ENCODE assay signal across 13 cellular contexts in genomic region chr10:132231656-132232552, GRCh38. TPM values are rescaled to one million over a fixed set of nuclear protein-coding genes. Genes with fewer than 3 reads are reported as not detected.
A peak's percentile ranks its signal among the peaks of the same experiment; 100 is the strongest.
DNase-seq lines count a peak whose midpoint lies in the region; ATAC-seq, FAIRE-seq and TF ChIP-seq lines count a peak whose summit lies in the region.
"Had no signal": no experiment of that assay in that cellular context is flagged by ENCODE, and none has a peak within 500 bp of the region (broad histone marks: within the 10 kb centered on the region; RNA-seq: fewer than 3 reads in every experiment).

No MANE protein-coding gene starts in this region.

- intact Hi-C loops in natural killer cell (cut with micrococcal nuclease) (no loop called here), GM12878 (cut with micrococcal nuclease; ENCODE audit: unreplicated experiment) (no loop called here)

- no peak for TF ChIP-seq POLR2A in GM12878 (IDR thresholded peaks at IDR 0.05; ENCODE audit: low read depth, low read length)

- H2AFZ ChIP-seq in GM12878 (ENCODE audit: control insufficient read depth, low read depth, low read length) = no peak overlapping the region

- POLR2A ChIA-PET in GM12878 (lab: Charles Lee) = no interaction called here

- peaks cover 0 to 3% of the 10 kb centered on the region in 2 donors for H3K9me3 Mint-ChIP-seq in natural killer cell
- no peaks in the 10 kb centered on the region for H3K9me3 Mint-ChIP-seq in natural killer cell treated with Interleukin-12 subunit alpha and Interleukin-12 subunit beta and Interleukin-15 and Interleukin-18, amount 100 ng/mL, for 72 hours
- H3K9me3 Mint-ChIP-seq in stimulated activated naive CD8-positive, alpha-beta T cell treated with anti-CD3 and anti-CD28 coated beads, Interleukin-15, amount 100 ng/mL, for 72 hours = no peaks in the 10 kb centered on the region
- H3K9me3 Mint-ChIP-seq: HFFc6 had no signal

- no peaks in the 10 kb centered on the region for H3K36me3 ChIP-seq in GM12878 (ENCODE audit: control insufficient read depth in 2 of 2, insufficient read depth in 2 of 2, low read length in 1 of 2)
- H3K36me3 ChIP-seq: ovary had no signal

- CTCF ChIA-PET in GM12878 (lab: Yijun Ruan, JAX) = no interaction called here

- in situ Hi-C loops in GM12878 (cut with MboI) = no loop called here

- RAD21 ChIA-PET in GM12878 (lab: Charles Lee; ENCODE audit: unreplicated experiment) = no interaction called here

- H3K4me1 Mint-ChIP-seq in natural killer cell = peaks cover 23 to 45% of the 10 kb centered on the region in 2 donors
- peaks cover 18 to 26% of the 10 kb centered on the region in 2 donors for H3K4me1 Mint-ChIP-seq in natural killer cell treated with Interleukin-12 subunit alpha and Interleukin-12 subunit beta and Interleukin-15 and Interleukin-18, amount 100 ng/mL, for 72 hours (ENCODE audit: low read depth in 2 of 2)
- peaks cover 48% of the 10 kb centered on the region for H3K4me1 Mint-ChIP-seq in stimulated activated naive CD8-positive, alpha-beta T cell treated with anti-CD3 and anti-CD28 coated beads, Interleukin-15, amount 100 ng/mL, for 72 hours

- H3K4me3 ChIP-seq in GM12878 = no peak overlapping the region
- H3K4me3 ChIP-seq: ovary, testis had no signal

- BruUV-seq in GM12878 (replicated peaks; lab: Mats Ljungman, UMichigan) = no TSS peak

- H3K9ac ChIP-seq in GM12878 (ENCODE audit: control insufficient read depth, insufficient read depth, low read length) = no peak overlapping the region

- H3K4me1 ChIP-seq in GM12878 (ENCODE audit: control insufficient read depth, insufficient read depth, low read length) = no peaks in the 10 kb centered on the region; the same call in 1 of the 2 replicates
- H3K4me1 ChIP-seq: testis had no signal

- peak overlapping the region; percentile 56 for H3K4me3 Mint-ChIP-seq in natural killer cell
- H3K4me3 Mint-ChIP-seq in natural killer cell treated with Interleukin-12 subunit alpha and Interleukin-12 subunit beta and Interleukin-15 and Interleukin-18, amount 100 ng/mL, for 72 hours = no peak overlapping the region
- peak overlapping the region; percentile 73 to 80 for H3K4me3 Mint-ChIP-seq in stimulated activated naive CD8-positive, alpha-beta T cell treated with anti-CD3 and anti-CD28 coated beads, Interleukin-15, amount 100 ng/mL, for 72 hours
- H3K4me3 Mint-ChIP-seq: HFFc6 had no signal

- DNase-seq in natural killer cell = no peak
- DNase-seq in natural killer cell treated with Interleukin-12 subunit alpha and Interleukin-12 subunit beta and Interleukin-15 and Interleukin-18, amount 100 ng/mL, for 72 hours (ENCODE audit: low spot score) = no peak
- peak; percentile 82 for DNase-seq in NCI-H526 treated with DMSO at 0.1 percent for 48 hours (lab: John Stamatoyannopoulos, UW)
- DNase-seq in GM12878 (ENCODE audit: low read depth, low spot score) = no peak
- peak; percentile 49 to 68 for DNase-seq in stimulated activated naive CD8-positive, alpha-beta T cell treated with anti-CD3 and anti-CD28 coated beads, Interleukin-15, amount 100 ng/mL, for 72 hours
- DNase-seq in LoVo (ENCODE audit: low spot score) = no peak
- DNase-seq in NCI-H1694 (lab: John Stamatoyannopoulos, UW) = no peak
- DNase-seq: activated effector memory CD4-positive, alpha-beta T cell treated with anti-CD3 and anti-CD28 coated beads, Interleukin-2, amount 50 U/mL, for 16 hours; HFFc6; ovary; testis had no signal

- H3K27me3 ChIP-seq in GM12878 (replicated peaks in 1 of 2; ENCODE audit: control insufficient read depth in 2 of 2, insufficient read depth in 2 of 2, low read length in 1 of 2) = no peaks in the 10 kb centered on the region
- H3K27me3 ChIP-seq: ovary, testis had no signal

- peak overlapping the region; percentile 53 to 90 for H3K27ac Mint-ChIP-seq in natural killer cell
- H3K27ac Mint-ChIP-seq in natural killer cell treated with Interleukin-12 subunit alpha and Interleukin-12 subunit beta and Interleukin-15 and Interleukin-18, amount 100 ng/mL, for 72 hours = peak overlapping the region in 1 of 2 donors; percentile 82
- H3K27ac Mint-ChIP-seq in stimulated activated naive CD8-positive, alpha-beta T cell treated with anti-CD3 and anti-CD28 coated beads, Interleukin-15, amount 100 ng/mL, for 72 hours = peak overlapping the region; percentile 85 to 89
- H3K27ac Mint-ChIP-seq: HFFc6 had no signal

- FAIRE-seq in GM12878 (lab: Jason Lieb, UNC) = no peak
- FAIRE-seq: frontal cortex had no signal

- no peaks in the 10 kb centered on the region for H3K9me3 ChIP-seq in GM12878 (replicated peaks; ENCODE audit: control insufficient read depth, insufficient read depth, low read length)
- H3K9me3 ChIP-seq: ovary, testis had no signal

- H3K36me3 Mint-ChIP-seq in natural killer cell = no peaks in the 10 kb centered on the region
- peaks cover 6% of the 10 kb centered on the region for H3K36me3 Mint-ChIP-seq in natural killer cell treated with Interleukin-12 subunit alpha and Interleukin-12 subunit beta and Interleukin-15 and Interleukin-18, amount 100 ng/mL, for 72 hours

- peak in 1 of 3 donors; percentile 12 for ATAC-seq in natural killer cell
- ATAC-seq in natural killer cell treated with Interleukin-12 subunit alpha and Interleukin-12 subunit beta and Interleukin-15 and Interleukin-18, amount 100 ng/mL, for 72 hours = no peak
- ATAC-seq in GM12878 = no peak
- ATAC-seq in stimulated activated naive CD8-positive, alpha-beta T cell treated with anti-CD3 and anti-CD28 coated beads, Interleukin-15, amount 100 ng/mL, for 72 hours = peak; percentile 78
- no peak for ATAC-seq in HG03439 (IDR thresholded peaks at IDR 0.05; ENCODE audit: unreplicated experiment)

- TF ChIP-seq RAD21 in GM12878 (IDR thresholded peaks at IDR 0.05; ENCODE audit: insufficient read depth, low read depth, low read length) = no peak

- 34% methylated on average over 32 of the region's 32 CpGs for WGBS in GM12878 (ENCODE audit: insufficient coverage, insufficient replicate concordance, low lambda C conversion rate, missing lambda C conversion rate)

- no peak overlapping the region for H3K27ac ChIP-seq in GM12878 (ENCODE audit: control insufficient read depth, insufficient read depth)
- H3K27ac ChIP-seq: ovary, testis had no signal

- no peaks in the 10 kb centered on the region for H3K79me2 ChIP-seq in GM12878 (ENCODE audit: control insufficient read depth, insufficient read depth, low read length)

- TF ChIP-seq CTCF in natural killer cell (IDR thresholded peaks at IDR 0.05) (no peak), GM12878 (IDR thresholded peaks at IDR 0.05 in 2 of 3, conservative IDR thresholded peaks at IDR 0.05 in 1 of 3; ENCODE audit: control insufficient read depth in 2 of 3, extremely low read depth in 1 of 3, insufficient read depth in 1 of 3, low read depth in 3 of 3, low read length in 3 of 3) (no peak)

- no peaks in the 10 kb centered on the region for H4K20me1 ChIP-seq in GM12878 (ENCODE audit: control insufficient read depth, insufficient read depth)

- H3K27me3 Mint-ChIP-seq in natural killer cell (ENCODE audit: low read depth in 2 of 2) = no peaks in the 10 kb centered on the region
- H3K27me3 Mint-ChIP-seq in natural killer cell treated with Interleukin-12 subunit alpha and Interleukin-12 subunit beta and Interleukin-15 and Interleukin-18, amount 100 ng/mL, for 72 hours = no peaks in the 10 kb centered on the region
- no peaks in the 10 kb centered on the region for H3K27me3 Mint-ChIP-seq in stimulated activated naive CD8-positive, alpha-beta T cell treated with anti-CD3 and anti-CD28 coated beads, Interleukin-15, amount 100 ng/mL, for 72 hours

- peak overlapping the region; percentile 13; the same call in 1 of the 2 replicates for H3K4me2 ChIP-seq in GM12878 (ENCODE audit: control insufficient read depth, insufficient read depth)

- SMC1A ChIA-PET in GM12878 (lab: Charles Lee; ENCODE audit: uncharacterized antibody, unreplicated experiment) = no interaction called here

- no peak for TF ChIP-seq EP300 in GM12878 (IDR thresholded peaks at IDR 0.05; ENCODE audit: borderline replicate concordance in 1 of 2, control insufficient read depth in 1 of 2, low read depth in 2 of 2, low read length in 2 of 2)

TF ChIP-seq in GM12878, 131 proteins besides CTCF, POLR2A, EP300 and RAD21 (continues in another document):
- no peak for TF ChIP-seq SREBF1 (IDR thresholded peaks at IDR 0.05; ENCODE audit: low read length)
- TF ChIP-seq, protein P1, sequence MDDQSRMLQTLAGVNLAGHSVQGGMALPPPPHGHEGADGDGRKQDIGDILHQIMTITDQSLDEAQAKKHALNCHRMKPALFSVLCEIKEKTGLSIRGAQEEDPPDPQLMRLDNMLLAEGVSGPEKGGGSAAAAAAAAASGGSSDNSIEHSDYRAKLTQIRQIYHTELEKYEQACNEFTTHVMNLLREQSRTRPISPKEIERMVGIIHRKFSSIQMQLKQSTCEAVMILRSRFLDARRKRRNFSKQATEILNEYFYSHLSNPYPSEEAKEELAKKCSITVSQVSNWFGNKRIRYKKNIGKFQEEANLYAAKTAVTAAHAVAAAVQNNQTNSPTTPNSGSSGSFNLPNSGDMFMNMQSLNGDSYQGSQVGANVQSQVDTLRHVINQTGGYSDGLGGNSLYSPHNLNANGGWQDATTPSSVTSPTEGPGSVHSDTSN (IDR thresholded peaks at IDR 0.05; ENCODE audit: insufficient replicate concordance, low read depth, low read length) = no peak
- no peak for TF ChIP-seq NBN (IDR thresholded peaks at IDR 0.05)
- TF ChIP-seq ZNF24 (IDR thresholded peaks at IDR 0.05) = no peak
- no peak for TF ChIP-seq TCF3 (IDR thresholded peaks at IDR 0.05; ENCODE audit: borderline replicate concordance, insufficient read depth, low read depth, low read length)

RNA-seq across cellular contexts. Expression of gene DPYSL4, which starts 45.2 kb away (rescaled TPM):
- 1 to 10 TPM in 2 of 3 donors, under 1 TPM in 1; 0.40 to 1.3 (median 1.0) TPM for total RNA-seq in natural killer cell
- total RNA-seq in natural killer cell treated with Interleukin-12 subunit alpha and Interleukin-12 subunit beta and Interleukin-15 and Interleukin-18, amount 100 ng/mL, for 72 hours = 10 to 100 TPM in 1 of 2 donors, 1 to 10 TPM in 1; 6.5 to 19.2 TPM
- not detected in 2 replicates for total RNA-seq in GM12878 (2013; cell fraction: nucleolus; rRNA removed)
- total RNA-seq in GM12878 (2014; rRNA removed) = not detected in 2 replicates
- total RNA-seq in GM12878 (2014; rRNA removed; fragmentation: Illumina TruSeq; extraction: Trizol) = not detected in 2 replicates
- 0.16 and 0.21 TPM in 2 replicates for total RNA-seq in GM12878 (2021)
- polyA plus RNA-seq in GM12878 (2011; ENCODE audit: low read depth) = 0.46 TPM
- not detected in 2 replicates for polyA plus RNA-seq in GM12878 (2011; rRNA removed)
- not detected in 2 replicates for polyA plus RNA-seq in GM12878 (2011; cell fraction: cytosol; rRNA removed)
- not detected in 2 replicates for polyA plus RNA-seq in GM12878 (2011; cell fraction: nucleus; rRNA removed)
- 1.1 and 2.0 TPM in 2 replicates for polyA plus RNA-seq in GM12878 (2012)
- not detected in 2 replicates for polyA plus RNA-seq in GM12878 (2014; fragmentation: Illumina TruSeq; extraction: Trizol)
- not detected for polyA plus RNA-seq in GM12878 (2014; fragmentation: Nextera tagmentation; extraction: Ambion mirVana)
- polyA plus RNA-seq in GM12878 (2014; rRNA removed) = 0.42 TPM in 1 of 2 replicates, not detected in the other
- under 1 TPM in 1 of 2 experiments, not detected in 1; 0.10 TPM for polyA plus RNA-seq in GM12878 (2016; fragmentation: Nextera tagmentation; extraction: Ambion mirVana)
- polyA minus RNA-seq in GM12878 (2011; rRNA and poly(A)+ RNA removed) = not detected in 2 replicates
- polyA minus RNA-seq in GM12878 (2011; cell fraction: cytosol; rRNA and poly(A)+ RNA removed) = not detected in 2 replicates
- not detected in 2 replicates for polyA minus RNA-seq in GM12878 (2011; cell fraction: nucleus; rRNA and poly(A)+ RNA removed)

Comparison
In these comparisons a context has a peak if more than half of its experiments do, and no peak if none do; other contexts are left out.
1. DNase-seq: peak in NCI-H526 treated with DMSO at 0.1 percent for 48 hours (single experiment) and stimulated activated naive CD8-positive, alpha-beta T cell treated with anti-CD3 and anti-CD28 coated beads, Interleukin-15, amount 100 ng/mL, for 72 hours (2 of 2); none in natural killer cell (single experiment), natural killer cell treated with Interleukin-12 subunit alpha and Interleukin-12 subunit beta and Interleukin-15 and Interleukin-18, amount 100 ng/mL, for 72 hours (single experiment), GM12878 (single experiment), LoVo (single experiment) and NCI-H1694 (single experiment).